8 cellular contexts compared by ENCODE assay signal in the genomic region with DNA sequence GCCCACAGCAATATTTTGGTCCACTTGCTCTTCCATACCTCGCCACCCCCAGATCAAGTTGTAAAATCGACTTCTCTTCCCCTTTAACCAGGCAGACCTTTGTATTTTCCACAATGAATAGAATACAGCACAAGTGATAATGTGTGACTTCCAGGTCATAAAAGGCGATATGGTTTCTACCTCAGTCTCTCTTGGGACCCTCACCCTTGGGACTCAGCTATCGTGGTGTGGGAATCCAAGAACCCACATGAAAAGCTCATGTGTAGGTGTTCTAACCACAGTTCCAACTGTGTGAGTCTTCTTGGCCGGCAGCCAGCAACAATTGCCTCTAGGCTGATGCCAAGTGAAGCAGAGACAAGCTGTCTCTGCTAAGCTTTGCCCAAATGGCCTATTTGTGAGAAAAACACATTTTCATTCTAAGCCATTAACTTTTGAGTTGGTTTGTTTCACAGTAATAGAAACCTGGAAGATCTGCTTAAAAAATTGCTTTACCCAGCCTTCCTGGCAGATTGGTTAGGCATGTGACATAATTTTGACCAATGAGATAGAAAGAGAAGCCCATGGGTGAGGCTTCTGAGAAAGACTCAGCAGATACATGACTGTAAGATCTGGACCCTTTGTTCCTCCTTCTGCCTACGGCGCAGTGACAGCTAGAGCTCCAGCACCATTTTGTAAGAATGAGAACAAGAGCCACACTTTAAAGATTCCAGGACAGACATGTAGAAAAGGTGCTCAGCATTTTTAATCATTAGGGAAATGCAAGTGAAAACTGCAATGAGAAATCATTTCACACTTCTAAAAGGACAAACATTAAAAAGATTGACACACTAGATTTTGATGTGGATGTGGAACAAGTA. TPM values are rescaled to one million over a fixed set of nuclear protein-coding genes. Genes with fewer than 3 reads are reported as not detected.
DNase-seq lines count a peak whose midpoint lies in the region; ATAC-seq, FAIRE-seq and TF ChIP-seq lines count a peak whose summit lies in the region.

No MANE protein-coding gene starts in this region.

- intact Hi-C loops in lower lobe of right lung (cut with DNase I) = no loop called here

- H3K4me1 Mint-ChIP-seq in nephron progenitor cell = peaks cover 8% of the 10 kb centered on the region

- peaks cover 3% of the 10 kb centered on the region for H3K27me3 Mint-ChIP-seq in nephron progenitor cell (ENCODE audit: low read depth, poor library complexity)

- no peak overlapping the region for H3K4me3 Mint-ChIP-seq in nephron progenitor cell

- TF ChIP-seq CTCF in lower lobe of right lung (IDR thresholded peaks at IDR 0.05) (no peak), nephron progenitor cell (IDR thresholded peaks at IDR 0.05) (no peak)

- peak; percentile 57 for FAIRE-seq in RCC 7860 (lab: Jason Lieb, UNC)

- DNase-seq in CD1c-positive myeloid dendritic cell (ENCODE audit: extremely low spot score) (peak; percentile 30), RCC 7860 (ENCODE audit: low spot score) (peak; percentile 36), lower lobe of right lung (peak; percentile 51), nephron progenitor cell (no peak)
- DNase-seq in activated naive CD4-positive, alpha-beta T cell treated with anti-CD3 and anti-CD28 coated beads, Interleukin-2, amount 50 U/mL, for 16 hours = peak; percentile 78
- peak; percentile 81 for DNase-seq in stimulated activated naive CD8-positive, alpha-beta T cell treated with anti-CD3 and anti-CD28 coated beads, Interleukin-15, Interleukin-2, amounts not matched to agents 100 U/mL and 50 U/mL, for 24 hours

- ATAC-seq in GM19324 (IDR thresholded peaks at IDR 0.05; ENCODE audit: low FRiP score, unreplicated experiment) (peak; percentile 81), HG03196 (IDR thresholded peaks at IDR 0.05; ENCODE audit: unreplicated experiment) (peak; percentile 89), lower lobe of right lung (no peak)
- ATAC-seq in stimulated activated naive CD8-positive, alpha-beta T cell treated with anti-CD3 and anti-CD28 coated beads, Interleukin-15, Interleukin-2, amounts not matched to agents 100 U/mL and 50 U/mL, for 24 hours = peak; percentile 84

- H3K4me1 ChIP-seq in lower lobe of right lung = no peaks in the 10 kb centered on the region

- H3K27ac Mint-ChIP-seq in nephron progenitor cell = no peak overlapping the region

- no peak overlapping the region for H3K27ac ChIP-seq in lower lobe of right lung

- H3K9me3 ChIP-seq in lower lobe of right lung = no peaks in the 10 kb centered on the region

- H3K9me3 Mint-ChIP-seq in nephron progenitor cell = no peaks in the 10 kb centered on the region

- H3K36me3 ChIP-seq in lower lobe of right lung = no peaks in the 10 kb centered on the region

- H3K27me3 ChIP-seq in lower lobe of right lung (ENCODE audit: low read depth) = no peaks in the 10 kb centered on the region

- H3K36me3 Mint-ChIP-seq in nephron progenitor cell (ENCODE audit: low read depth) = no peaks in the 10 kb centered on the region

- no peak overlapping the region for H3K4me3 ChIP-seq in lower lobe of right lung

RNA-seq across cellular contexts. Expression of gene MLLT3, which starts 18.3 kb away (rescaled TPM):
- 18.0 TPM for total RNA-seq in lower lobe of right lung

RNA-seq across cellular contexts. Expression of gene FOCAD, which starts 43.5 kb away (rescaled TPM):
- total RNA-seq in lower lobe of right lung = 29.5 TPM

Comparison
In these comparisons a context has a peak if more than half of its experiments do, and no peak if none do; other contexts are left out.
1. ATAC-seq: peak in GM19324 (single experiment), HG03196 (single experiment) and stimulated activated naive CD8-positive, alpha-beta T cell treated with anti-CD3 and anti-CD28 coated beads, Interleukin-15, Interleukin-2, amounts not matched to agents 100 U/mL and 50 U/mL, for 24 hours (single experiment); none in lower lobe of right lung (0 of 2).